ENCODE assay signal across 30 cellular contexts in the genomic region with DNA sequence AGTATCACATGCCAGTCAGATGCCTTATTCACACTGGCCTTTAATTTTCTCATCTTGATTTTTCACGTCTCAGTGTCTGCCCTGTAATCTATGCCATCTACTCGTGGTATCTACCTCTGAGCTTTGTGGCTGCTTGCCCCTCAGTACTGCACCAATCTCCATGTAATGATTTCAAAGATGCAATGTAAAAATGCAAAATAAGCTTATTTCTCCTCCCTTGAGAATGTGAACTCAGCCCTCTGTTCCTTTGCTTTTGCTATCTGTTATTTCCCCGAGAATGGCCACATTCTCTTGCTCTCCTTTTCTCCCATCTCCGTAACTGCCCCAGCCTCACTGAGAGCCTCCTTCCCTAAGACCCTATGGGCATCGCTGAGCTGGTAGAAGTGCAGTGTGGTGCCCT.
"Had no signal": no experiment of that assay in that cellular context is flagged by ENCODE, and none has a peak within 500 bp of the region (broad histone marks: within the 10 kb centered on the region; RNA-seq: fewer than 3 reads in every experiment).

No MANE protein-coding gene starts in this region.

- H3K36me3 ChIP-seq: adrenal gland, esophagus muscularis mucosa, gastrocnemius medialis, heart left ventricle had no signal

- FAIRE-seq: colon had no signal

- H3K9me3 ChIP-seq: adrenal gland, body of pancreas, esophagus muscularis mucosa, gastrocnemius medialis, heart left ventricle had no signal

- H3K4me3 ChIP-seq: adrenal gland, body of pancreas, esophagus muscularis mucosa, gastrocnemius medialis, heart left ventricle had no signal

- DNase-seq: activated CD4-positive, alpha-beta memory T cell treated with anti-CD3 and anti-CD28 coated beads for 36 hours; activated CD4-positive, alpha-beta T cell treated with anti-CD3 and anti-CD28 coated beads for 36 hours; activated CD4-positive, alpha-beta T cell treated with anti-CD3 and anti-CD28 coated beads, Interleukin-2, amount 10 ng/mL, durations not matched to agents 24 days and 14 days; activated CD4-positive, CD25-positive, alpha-beta regulatory T cell; activated CD4-positive, CD25-positive, alpha-beta regulatory T cell treated with anti-CD3 and anti-CD28 coated beads, Interleukin-2, amount 50 U/mL, for 72 hours; activated CD8-positive, alpha-beta memory T cell treated with anti-CD3 and anti-CD28 coated beads, Interleukin-2, amount 10 ng/mL, durations not matched to agents 7 days and 5 days; activated CD8-positive, alpha-beta memory T cell treated with anti-CD3 and anti-CD28 coated beads, Interleukin-2, amount 50 U/mL, for 4 hours; activated CD8-positive, alpha-beta T cell treated with anti-CD3 and anti-CD28 coated beads, Interleukin-2, amount 10 ng/mL, durations not matched to agents 7 days and 5 days; activated effector memory CD4-positive, alpha-beta T cell treated with anti-CD3 and anti-CD28 coated beads, Interleukin-2, amount 50 U/mL, for 16 hours; activated naive CD4-positive, alpha-beta T cell treated with anti-CD3 and anti-CD28 coated beads for 36 hours; activated naive CD8-positive, alpha-beta T cell treated with anti-CD3 and anti-CD28 coated beads for 36 hours; activated naive CD8-positive, alpha-beta T cell treated with anti-CD3 and anti-CD28 coated beads, Interleukin-2, amount 50 U/mL, for 24 hours; activated T-cell treated with anti-CD3 and anti-CD28 coated beads, Interleukin-2, amount 50 U/mL, for 1 hour; activated T-cell treated with anti-CD3 and anti-CD28 coated beads, Interleukin-2, amount 50 U/mL, for 48 hours; adrenal gland; amygdala; aorta; body of pancreas; caudate nucleus; cortex of kidney; dermis blood vessel endothelial cell; effector CD4-positive, alpha-beta T cell; effector memory CD8-positive, alpha-beta T cell; erythroblast; gastrocnemius medialis; glutamatergic neuron; heart left ventricle had no signal

- H3K27me3 ChIP-seq: adrenal gland, body of pancreas, esophagus muscularis mucosa, foreskin keratinocyte, gastrocnemius medialis, heart left ventricle had no signal

- H3K27ac ChIP-seq: adrenal gland, body of pancreas, esophagus muscularis mucosa, foreskin keratinocyte, gastrocnemius medialis, heart left ventricle had no signal

- H3K4me1 ChIP-seq: adrenal gland, body of pancreas, gastrocnemius medialis, heart left ventricle had no signal

- ATAC-seq: activated CD4-positive, alpha-beta T cell treated with anti-CD3 and anti-CD28 coated beads for 36 hours; activated CD8-positive, alpha-beta memory T cell treated with anti-CD3 and anti-CD28 coated beads, Interleukin-2, amount 10 ng/mL, durations not matched to agents 7 days and 5 days; activated CD8-positive, alpha-beta T cell treated with anti-CD3 and anti-CD28 coated beads, Interleukin-2, amount 10 ng/mL, durations not matched to agents 7 days and 5 days; activated naive CD8-positive, alpha-beta T cell treated with anti-CD3 and anti-CD28 coated beads, Interleukin-2, amount 50 U/mL, for 24 hours; body of pancreas; effector memory CD8-positive, alpha-beta T cell; gastrocnemius medialis; heart left ventricle had no signal
